Comparison of ENCODE assay signal across 9 cellular contexts in the genomic region with DNA sequence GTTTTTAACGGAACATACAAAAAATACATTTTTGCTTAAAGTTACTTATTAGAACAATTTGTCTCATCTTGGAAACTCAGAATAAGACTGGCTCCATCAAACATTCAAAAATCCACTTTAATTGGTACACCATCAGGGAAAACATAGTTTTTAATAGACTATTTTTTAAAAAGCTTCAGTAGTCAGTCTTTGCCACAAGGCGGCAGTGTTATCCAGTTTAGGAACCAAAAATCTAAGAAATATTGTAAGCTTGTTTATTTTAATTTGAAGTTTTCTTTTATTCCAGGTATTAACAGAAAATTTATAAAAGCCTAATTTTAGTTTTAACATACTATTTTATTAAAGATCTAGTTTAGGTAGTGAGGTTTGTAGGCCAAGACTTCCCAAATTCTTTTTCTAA.
A peak's percentile ranks its signal among the peaks of the same experiment; 100 is the strongest.
DNase-seq lines count a peak whose midpoint lies in the region; ATAC-seq, FAIRE-seq and TF ChIP-seq lines count a peak whose summit lies in the region.
"Had no signal": no experiment of that assay in that cellular context is flagged by ENCODE, and none has a peak within 500 bp of the region (broad histone marks: within the 10 kb centered on the region; RNA-seq: fewer than 3 reads in every experiment).

No MANE protein-coding gene starts in this region.

- DNase-seq in AG08396 (ENCODE audit: low spot score), result peak; percentile 7
- DNase-seq in GM13976 (ENCODE audit: low spot score), result no peak
- no peak for DNase-seq in NCI-H2196 (lab: John Stamatoyannopoulos, UW; ENCODE audit: unreplicated experiment)
- no peak for DNase-seq in NK-92 (lab: John Stamatoyannopoulos, UW; ENCODE audit: unreplicated experiment)

- ATAC-seq in GM18520 (IDR thresholded peaks at IDR 0.05; ENCODE audit: unreplicated experiment) (no peak), HG03196 (IDR thresholded peaks at IDR 0.05; ENCODE audit: unreplicated experiment) (no peak)
- ATAC-seq: naive thymus-derived CD8-positive, alpha-beta T cell had no signal

- TF ChIP-seq CTCF in GM13976 (IDR thresholded peaks at IDR 0.05; ENCODE audit: borderline replicate concordance, control extremely low read depth, extremely low read depth, insufficient read depth, missing control alignments), result peak; percentile 54

- peak; percentile 76 for FAIRE-seq in TTC549 (lab: Jason Lieb, UNC)
- peak; percentile 99 for FAIRE-seq in islet of Langerhans (lab: Jason Lieb, UNC)

- in situ Hi-C loops in GM13976 (cut with MboI; ENCODE audit: low sequenced_read_pairs, unreplicated experiment), result no loop called here
